21 cellular contexts compared by ENCODE assay signal in genomic region chr2:125979886-125980285, GRCh38.
"Had no signal": no experiment of that assay in that cellular context is flagged by ENCODE, and none has a peak within 500 bp of the region (broad histone marks: within the 10 kb centered on the region; RNA-seq: fewer than 3 reads in every experiment).

No MANE protein-coding gene starts in this region.

- H3K27ac Mint-ChIP-seq: activated B cell treated with CpG ODN at 0.5 μM for 24 hours; activated CD4-positive, alpha-beta T cell treated with anti-CD3 and anti-CD28 coated beads for 36 hours; activated naive CD8-positive, alpha-beta T cell treated with anti-CD3 and anti-CD28 coated beads for 36 hours; activated T-helper 2 cell treated with anti-CD3 and anti-CD28 coated beads, Interferon-gamma antibody, Interleukin-2, Interleukin-4, amounts not matched to agents 10 μg/mL and 5 μg/mL and 100 μg/mL, durations not matched to agents 14 hours and 24 hours and 36 hours; stimulated activated memory B cell treated with anti-CD40 and anti-IgM and Interleukin-4, amounts not matched to agents 10 μg/mL and 1 μg/mL and 100 μg/mL, for 72 hours had no signal

- DNase-seq: activated B cell treated with CpG ODN at 0.5 μM for 24 hours; activated CD4-positive, alpha-beta T cell treated with anti-CD3 and anti-CD28 coated beads for 36 hours; activated CD4-positive, alpha-beta T cell treated with anti-CD3 and anti-CD28 coated beads, Interleukin-2, amount 50 U/mL, for 48 hours; activated CD8-positive, alpha-beta memory T cell treated with anti-CD3 and anti-CD28 coated beads, Interleukin-2, amount 50 U/mL, for 48 hours; activated naive CD4-positive, alpha-beta T cell treated with Interleukin-2 at 50 U/mL for 16 hours; activated naive CD8-positive, alpha-beta T cell treated with anti-CD3 and anti-CD28 coated beads for 36 hours; activated T-cell treated with anti-CD3 and anti-CD28 coated beads, Interleukin-2, amount 50 U/mL, for 4 hours; central memory CD4-positive, alpha-beta T cell; dermis blood vessel endothelial cell; effector CD8-positive, alpha-beta T cell; erythroblast; foreskin fibroblast; kidney; lower lobe of right lung; mesendoderm; mucosa of descending colon; occipital lobe; right lobe of liver; stomach had no signal

- H3K9me3 Mint-ChIP-seq: activated naive CD8-positive, alpha-beta T cell treated with anti-CD3 and anti-CD28 coated beads for 36 hours; activated T-cell treated with anti-CD3 and anti-CD28 coated beads, Interleukin-2, amount 50 U/mL, for 4 hours; activated T-helper 2 cell treated with anti-CD3 and anti-CD28 coated beads, Interferon-gamma antibody, Interleukin-2, Interleukin-4, amounts not matched to agents 10 μg/mL and 5 μg/mL and 100 μg/mL, durations not matched to agents 14 hours and 24 hours and 36 hours; stimulated activated memory B cell treated with anti-CD40 and anti-IgM and Interleukin-4, amounts not matched to agents 10 μg/mL and 1 μg/mL and 100 μg/mL, for 72 hours had no signal

- H3K27me3 Mint-ChIP-seq: activated B cell treated with CpG ODN at 0.5 μM for 24 hours; activated CD4-positive, alpha-beta T cell treated with anti-CD3 and anti-CD28 coated beads for 36 hours; stimulated activated memory B cell treated with anti-CD40 and anti-IgM and Interleukin-4, amounts not matched to agents 10 μg/mL and 1 μg/mL and 100 μg/mL, for 72 hours had no signal

- H3K36me3 Mint-ChIP-seq: activated naive CD8-positive, alpha-beta T cell treated with anti-CD3 and anti-CD28 coated beads for 36 hours; stimulated activated memory B cell treated with anti-CD40 and anti-IgM and Interleukin-4, amounts not matched to agents 10 μg/mL and 1 μg/mL and 100 μg/mL, for 72 hours had no signal

- H3K4me1 Mint-ChIP-seq: activated B cell treated with CpG ODN at 0.5 μM for 24 hours; activated CD4-positive, alpha-beta T cell treated with anti-CD3 and anti-CD28 coated beads for 36 hours; activated naive CD8-positive, alpha-beta T cell treated with anti-CD3 and anti-CD28 coated beads for 36 hours; stimulated activated memory B cell treated with anti-CD40 and anti-IgM and Interleukin-4, amounts not matched to agents 10 μg/mL and 1 μg/mL and 100 μg/mL, for 72 hours had no signal

- H3K4me3 Mint-ChIP-seq: activated B cell treated with CpG ODN at 0.5 μM for 24 hours; activated CD4-positive, alpha-beta T cell treated with anti-CD3 and anti-CD28 coated beads for 36 hours; activated naive CD8-positive, alpha-beta T cell treated with anti-CD3 and anti-CD28 coated beads for 36 hours; activated T-cell treated with anti-CD3 and anti-CD28 coated beads, Interleukin-2, amount 50 U/mL, for 4 hours; stimulated activated memory B cell treated with anti-CD40 and anti-IgM and Interleukin-4, amounts not matched to agents 10 μg/mL and 1 μg/mL and 100 μg/mL, for 72 hours had no signal

- ATAC-seq: activated CD4-positive, alpha-beta T cell treated with anti-CD3 and anti-CD28 coated beads for 36 hours; activated T-cell treated with anti-CD3 and anti-CD28 coated beads, Interleukin-2, amount 50 U/mL, for 4 hours; lower lobe of right lung; mucosa of descending colon; right lobe of liver; stimulated activated memory B cell treated with anti-CD40 and anti-IgM and Interleukin-4, amounts not matched to agents 10 μg/mL and 1 μg/mL and 100 μg/mL, for 72 hours had no signal
